In genomic region chr6:45495404-45496084, GRCh38 we compare ENCODE assay signal across 12 cellular contexts.
DNase-seq lines count a peak whose midpoint lies in the region; ATAC-seq and TF ChIP-seq lines count a peak whose summit lies in the region.
"Had no signal": no experiment of that assay in that cellular context is flagged by ENCODE, and none has a peak within 500 bp of the region (broad histone marks: within the 10 kb centered on the region; RNA-seq: fewer than 3 reads in every experiment).

No MANE protein-coding gene starts in this region.

- H3K27ac ChIP-seq in CD4-positive, CD25-positive, alpha-beta regulatory T cell (ENCODE audit: insufficient read depth, low read length, poor library complexity, severe bottlenecking): no peak overlapping the region
- H3K27ac ChIP-seq in body of pancreas: no peak overlapping the region
- H3K27ac ChIP-seq: left ventricle myocardium inferior had no signal

- no peaks in the 10 kb centered on the region for H3K27me3 ChIP-seq in CD4-positive, CD25-positive, alpha-beta regulatory T cell (ENCODE audit: control insufficient read depth, insufficient read depth, low read length)
- H3K27me3 ChIP-seq in body of pancreas: no peaks in the 10 kb centered on the region

- H3K4me3 ChIP-seq in CD4-positive, CD25-positive, alpha-beta regulatory T cell (ENCODE audit: low read depth, low read length): peak overlapping the region; percentile 34
- no peak overlapping the region for H3K4me3 ChIP-seq in body of pancreas
- H3K4me3 ChIP-seq: left ventricle myocardium inferior had no signal

- H3K36me3 Mint-ChIP-seq in CD4-positive, CD25-positive, alpha-beta regulatory T cell: peaks cover 10% of the 10 kb centered on the region
- H3K36me3 Mint-ChIP-seq in immature natural killer cell: no peaks in the 10 kb centered on the region

- intact Hi-C loops in body of pancreas (cut with DNase I): no loop called here

- peaks cover 10% of the 10 kb centered on the region for H3K36me3 ChIP-seq in CD4-positive, CD25-positive, alpha-beta regulatory T cell (ENCODE audit: control insufficient read depth, insufficient read depth, low read length)
- no peaks in the 10 kb centered on the region for H3K36me3 ChIP-seq in body of pancreas (replicated peaks in 1 of 2; ENCODE audit: insufficient read depth in 1 of 2, low read depth in 2 of 2)
- H3K36me3 ChIP-seq: left ventricle myocardium inferior had no signal

- H3K9me3 ChIP-seq in CD4-positive, CD25-positive, alpha-beta regulatory T cell (ENCODE audit: control insufficient read depth in 2 of 2, low read length in 2 of 2): no peaks in the 10 kb centered on the region
- no peaks in the 10 kb centered on the region for H3K9me3 ChIP-seq in body of pancreas
- H3K9me3 ChIP-seq: Caco-2, left ventricle myocardium inferior had no signal

- peak overlapping the region in 2 of 3 donors; percentile 3 to 48 for H3K27ac Mint-ChIP-seq in CD4-positive, CD25-positive, alpha-beta regulatory T cell
- peak overlapping the region in 5 of 6 donors; percentile 3 to 70 (median 43) for H3K27ac Mint-ChIP-seq in immature natural killer cell

- H3K27me3 Mint-ChIP-seq in CD4-positive, CD25-positive, alpha-beta regulatory T cell: no peaks in the 10 kb centered on the region
- peaks cover 0 to 3% (median 0%) of the 10 kb centered on the region in 3 donors for H3K27me3 Mint-ChIP-seq in immature natural killer cell (ENCODE audit: low read depth in 3 of 3)

- no peaks in the 10 kb centered on the region for H3K9me3 Mint-ChIP-seq in CD4-positive, CD25-positive, alpha-beta regulatory T cell
- H3K9me3 Mint-ChIP-seq in immature natural killer cell: no peaks in the 10 kb centered on the region
- H3K9me3 Mint-ChIP-seq: IgD-negative memory B cell had no signal

- ATAC-seq in CD4-positive, CD25-positive, alpha-beta regulatory T cell (ENCODE audit: low read depth in 2 of 2): peak; percentile 61 to 65
- ATAC-seq in GM21723 (IDR thresholded peaks at IDR 0.05; ENCODE audit: unreplicated experiment) (no peak), body of pancreas (no peak)

- 52 to 54% methylated on average over 3 of the region's 3 CpGs for WGBS in body of pancreas, 2 donors

- H3K4me3 Mint-ChIP-seq in CD4-positive, CD25-positive, alpha-beta regulatory T cell: peak overlapping the region; percentile 5 to 52 (median 37)
- peak overlapping the region in 3 of 5 donors; percentile 1 to 5 (median 5) for H3K4me3 Mint-ChIP-seq in immature natural killer cell

- peaks cover 32% of the 10 kb centered on the region for H3K4me1 ChIP-seq in CD4-positive, CD25-positive, alpha-beta regulatory T cell (ENCODE audit: control insufficient read depth, insufficient read depth, low read length, poor library complexity, severe bottlenecking)
- H3K4me1 ChIP-seq in body of pancreas: no peaks in the 10 kb centered on the region
- H3K4me1 ChIP-seq: Caco-2 had no signal

- peak in 2 of 3 donors; percentile 18 to 72 for DNase-seq in CD4-positive, CD25-positive, alpha-beta regulatory T cell
- DNase-seq in Kasumi-1 (lab: John Stamatoyannopoulos, UW): peak; percentile 96 to 97
- peak; percentile 43 for DNase-seq in UCSD-AML1 (lab: John Stamatoyannopoulos, UW; ENCODE audit: unreplicated experiment)
- DNase-seq in immature natural killer cell: peak in 1 of 3 donors; percentile 15
- no peak for DNase-seq in COLO829 (ENCODE audit: low spot score)
- no peak for DNase-seq in body of pancreas
- DNase-seq in inferior parietal cortex (ENCODE audit: extremely low spot score): no peak
- DNase-seq: Caco-2, HCEC 1CT, left ventricle myocardium inferior had no signal

- TF ChIP-seq POLR2A in body of pancreas (IDR thresholded peaks at IDR 0.05): no peak

- H3K4me1 Mint-ChIP-seq in CD4-positive, CD25-positive, alpha-beta regulatory T cell: peaks cover 21 to 48% (median 40%) of the 10 kb centered on the region in 4 donors
- H3K4me1 Mint-ChIP-seq in immature natural killer cell: peaks cover 27 to 52% of the 10 kb centered on the region in 2 donors

- no peak for TF ChIP-seq CTCF in body of pancreas (IDR thresholded peaks at IDR 0.05)

Comparison
In these comparisons a context has a peak if more than half of its experiments do, and no peak if none do; other contexts are left out.
1. ATAC-seq: peak in CD4-positive, CD25-positive, alpha-beta regulatory T cell (2 of 2); none in GM21723 (single experiment) and body of pancreas (single experiment).
2. DNase-seq: peak in CD4-positive, CD25-positive, alpha-beta regulatory T cell (2 of 3), Kasumi-1 (2 of 2) and UCSD-AML1 (single experiment); none in COLO829 (single experiment), body of pancreas (0 of 4) and inferior parietal cortex (single experiment).